Comparison of ENCODE assay signal across 1 cellular context in the genomic region with DNA sequence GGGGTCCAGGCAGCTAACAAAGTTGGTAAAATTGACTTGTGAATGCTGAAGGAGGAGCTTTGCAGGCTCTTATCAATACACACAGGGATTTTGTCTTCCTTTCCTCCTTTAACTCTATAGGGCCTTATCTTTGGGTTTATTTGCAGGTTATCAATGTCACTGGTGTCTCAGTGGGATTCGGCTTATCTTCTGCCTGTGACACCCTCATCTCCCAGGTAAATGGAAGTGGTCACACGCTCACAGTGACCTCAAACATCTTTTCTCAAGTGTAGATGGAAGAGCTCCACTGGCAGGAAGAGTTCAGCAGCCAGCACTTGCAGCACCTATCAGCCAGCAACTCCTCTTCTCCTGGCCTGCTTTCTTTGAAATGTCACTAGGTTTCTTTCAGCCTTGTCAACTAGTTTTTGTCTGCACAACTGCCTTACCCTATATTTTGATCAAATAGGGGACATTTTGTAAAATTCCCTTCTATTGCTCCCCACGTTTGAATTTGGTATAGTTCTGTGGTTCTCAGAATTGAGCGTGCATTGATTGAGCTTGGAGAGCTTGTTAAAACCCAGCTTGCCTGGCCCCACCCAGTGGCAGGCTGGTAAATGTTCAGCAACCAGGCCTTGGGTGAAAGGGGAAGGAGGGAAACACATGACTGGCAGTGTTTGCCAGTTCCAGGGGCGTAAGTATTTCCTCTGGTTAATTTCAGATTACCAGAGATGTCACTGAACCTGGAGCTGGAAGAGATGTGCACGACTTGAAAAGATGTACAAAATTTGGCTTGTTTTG.
TF ChIP-seq lines count a peak whose summit lies in the region.

No MANE protein-coding gene starts in this region.

TF ChIP-seq in GM23338, 12 proteins besides CTCF, POLR2A, EP300 and RAD21 (continued from another document):
- TF ChIP-seq EZH2 (IDR thresholded peaks at IDR 0.05; ENCODE audit: low read depth, unreplicated experiment) (no peak), ZNF462 (CRISPR knock-in tag; IDR thresholded peaks at IDR 0.05) (no peak)
